ENCODE assay signal across 23 cellular contexts in the genomic region with DNA sequence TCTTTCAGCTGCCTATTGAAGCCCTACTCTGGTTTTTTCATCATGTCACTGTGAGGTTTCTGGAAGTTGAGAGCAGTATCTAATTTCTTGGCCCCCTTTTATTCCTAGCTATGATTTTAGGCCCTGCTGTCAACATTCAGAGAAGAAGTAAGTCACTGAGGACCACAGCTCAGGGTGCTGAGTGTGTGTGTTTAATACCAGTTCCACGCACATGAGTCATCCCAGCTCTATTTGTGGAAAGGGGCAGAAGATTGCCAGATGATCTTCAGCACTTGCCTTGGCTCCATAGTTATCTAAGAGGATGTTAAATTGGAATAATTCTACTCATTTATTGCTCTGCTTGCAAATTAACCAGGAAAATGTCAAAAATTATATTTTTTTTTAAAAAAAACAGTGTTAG.
DNase-seq lines count a peak whose midpoint lies in the region; ATAC-seq, FAIRE-seq and TF ChIP-seq lines count a peak whose summit lies in the region.
"Had no signal": no experiment of that assay in that cellular context is flagged by ENCODE, and none has a peak within 500 bp of the region (broad histone marks: within the 10 kb centered on the region; RNA-seq: fewer than 3 reads in every experiment).

No MANE protein-coding gene starts in this region.

- H3K27ac ChIP-seq in right atrium auricular region (peak overlapping the region in 1 of 2 donors; percentile 67), astrocyte (ENCODE audit: low read depth, low read length) (no peak overlapping the region), tibial nerve (no peak overlapping the region)
- H3K27ac ChIP-seq: suprapubic skin, VCaP had no signal

- peaks cover 17% of the 10 kb centered on the region for H3K4me1 Mint-ChIP-seq in astrocyte (ENCODE audit: low read depth, unreplicated experiment)
- H3K4me1 Mint-ChIP-seq: IgD-negative memory B cell, immature natural killer cell, memory B cell had no signal

- intact Hi-C loops in Right ventricle myocardium inferior (cut with DNase I) (loop anchor here (1.0 kb wide), 1 partner anchor 17 kb away; no protein-coding TSS in a partner anchor), left cardiac atrium (cut with DNase I) (no loop called here), left colon (cut with DNase I, micrococcal nuclease) (no loop called here)

- peak; percentile 37 for FAIRE-seq in astrocyte (lab: Jason Lieb, UNC)
- FAIRE-seq: A204.1, H1 had no signal

- no peak overlapping the region for H2AFZ ChIP-seq in astrocyte (ENCODE audit: low read depth, low read length)

- TF ChIP-seq CTCF in right atrium auricular region (IDR thresholded peaks at IDR 0.05) (no peak), astrocyte (IDR thresholded peaks at IDR 0.05; ENCODE audit: insufficient read depth, low read depth, low read length) (no peak), tibial nerve (IDR thresholded peaks at IDR 0.05) (no peak)

- no peaks in the 10 kb centered on the region for H4K20me1 ChIP-seq in astrocyte (ENCODE audit: insufficient read depth, low read length)

- 74 to 84% methylated on average over 1 of the region's 1 CpG for WGBS in tibial nerve, 2 donors

- no peaks in the 10 kb centered on the region for H3K36me3 Mint-ChIP-seq in astrocyte (ENCODE audit: low read depth, unreplicated experiment)
- H3K36me3 Mint-ChIP-seq: IgD-negative memory B cell; memory B cell; natural killer cell treated with Interleukin-12 subunit alpha and Interleukin-12 subunit beta and Interleukin-15 and Interleukin-18, amount 100 ng/mL, for 72 hours had no signal

- H3K9me3 Mint-ChIP-seq in astrocyte (ENCODE audit: unreplicated experiment): no peaks in the 10 kb centered on the region
- H3K9me3 Mint-ChIP-seq: memory B cell; natural killer cell treated with Interleukin-12 subunit alpha and Interleukin-12 subunit beta and Interleukin-15 and Interleukin-18, amount 100 ng/mL, for 72 hours had no signal

- no peak overlapping the region for H3K4me3 Mint-ChIP-seq in astrocyte (ENCODE audit: unreplicated experiment)
- H3K4me3 Mint-ChIP-seq: IgD-negative memory B cell; immature natural killer cell; memory B cell; natural killer cell treated with Interleukin-12 subunit alpha and Interleukin-12 subunit beta and Interleukin-15 and Interleukin-18, amount 100 ng/mL, for 72 hours had no signal

- H3K36me3 ChIP-seq in right atrium auricular region (no peaks in the 10 kb centered on the region), astrocyte (ENCODE audit: insufficient read depth, low read length) (no peaks in the 10 kb centered on the region), tibial nerve (no peaks in the 10 kb centered on the region)
- H3K36me3 ChIP-seq: suprapubic skin had no signal

- H3K79me2 ChIP-seq in astrocyte (ENCODE audit: insufficient read depth, low read length): no peaks in the 10 kb centered on the region

- H3K4me3 ChIP-seq in right atrium auricular region (no peak overlapping the region), astrocyte (ENCODE audit: insufficient read depth, low read depth, low read length) (no peak overlapping the region), tibial nerve (no peak overlapping the region)
- H3K4me3 ChIP-seq: suprapubic skin had no signal

- no peak for TF ChIP-seq EP300 in tibial nerve (IDR thresholded peaks at IDR 0.05)

- ATAC-seq in Right ventricle myocardium inferior (peak; percentile 72), left cardiac atrium (peak; percentile 81 to 88), left colon (no peak)
- ATAC-seq: natural killer cell treated with Interleukin-12 subunit alpha and Interleukin-12 subunit beta and Interleukin-15 and Interleukin-18, amount 100 ng/mL, for 72 hours had no signal

- H3K27ac Mint-ChIP-seq in astrocyte (ENCODE audit: unreplicated experiment): peak overlapping the region; percentile 42
- H3K27ac Mint-ChIP-seq: IgD-negative memory B cell; immature natural killer cell; memory B cell; natural killer cell treated with Interleukin-12 subunit alpha and Interleukin-12 subunit beta and Interleukin-15 and Interleukin-18, amount 100 ng/mL, for 72 hours had no signal

- H3K27me3 Mint-ChIP-seq in astrocyte (ENCODE audit: low read depth, unreplicated experiment): no peaks in the 10 kb centered on the region

- no peaks in the 10 kb centered on the region for H3K27me3 ChIP-seq in right atrium auricular region
- H3K27me3 ChIP-seq in astrocyte (ENCODE audit: insufficient read depth, low read length): no peaks in the 10 kb centered on the region
- H3K27me3 ChIP-seq in tibial nerve: no peaks in the 10 kb centered on the region
- H3K27me3 ChIP-seq: suprapubic skin had no signal

- H3K9me3 ChIP-seq in right atrium auricular region (no peaks in the 10 kb centered on the region), astrocyte (ENCODE audit: insufficient read depth, low read depth, low read length) (no peaks in the 10 kb centered on the region), tibial nerve (peaks cover 0 to 9% (median 0%) of the 10 kb centered on the region in 4 donors)
- H3K9me3 ChIP-seq: suprapubic skin had no signal

- H3K9ac ChIP-seq in astrocyte (ENCODE audit: low read length): no peak overlapping the region

- no peak for DNase-seq in Right ventricle myocardium inferior (ENCODE audit: missing footprints)
- no peak for DNase-seq in right atrium auricular region (ENCODE audit: low spot score)
- peak; percentile 34 for DNase-seq in astrocyte (ENCODE audit: low read depth)
- DNase-seq in left cardiac atrium: no peak
- no peak for DNase-seq in left colon
- DNase-seq in tibial nerve (ENCODE audit: low spot score in 2 of 2): no peak
- no peak for DNase-seq in GM19240 (ENCODE audit: insufficient read length, low spot score)
- no peak for DNase-seq in NCI-H146 (lab: John Stamatoyannopoulos, UW)
- DNase-seq: activated CD4-positive, alpha-beta T cell treated with anti-CD3 and anti-CD28 coated beads, Interleukin-2, amount 50 U/mL, for 4 hours; activated naive CD4-positive, alpha-beta T cell treated with anti-CD3 and anti-CD28 coated beads, Interleukin-2, amount 50 U/mL, for 16 hours; dermis blood vessel endothelial cell; immature natural killer cell; NCI-H187 treated with DMSO at 0.1 percent for 48 hours; NCI-H446 treated with DMSO at 0.1 percent for 48 hours; SHP77; T-helper 1 cell had no signal

- no peak overlapping the region for H3K4me2 ChIP-seq in astrocyte (ENCODE audit: low read length)

- H3K4me1 ChIP-seq in right atrium auricular region (no peaks in the 10 kb centered on the region), astrocyte (ENCODE audit: insufficient read depth, low read length) (peaks cover 8% of the 10 kb centered on the region), tibial nerve (no peaks in the 10 kb centered on the region)
- H3K4me1 ChIP-seq: suprapubic skin had no signal

- no peak for TF ChIP-seq POLR2A in tibial nerve (IDR thresholded peaks at IDR 0.05)
